In the genomic region with DNA sequence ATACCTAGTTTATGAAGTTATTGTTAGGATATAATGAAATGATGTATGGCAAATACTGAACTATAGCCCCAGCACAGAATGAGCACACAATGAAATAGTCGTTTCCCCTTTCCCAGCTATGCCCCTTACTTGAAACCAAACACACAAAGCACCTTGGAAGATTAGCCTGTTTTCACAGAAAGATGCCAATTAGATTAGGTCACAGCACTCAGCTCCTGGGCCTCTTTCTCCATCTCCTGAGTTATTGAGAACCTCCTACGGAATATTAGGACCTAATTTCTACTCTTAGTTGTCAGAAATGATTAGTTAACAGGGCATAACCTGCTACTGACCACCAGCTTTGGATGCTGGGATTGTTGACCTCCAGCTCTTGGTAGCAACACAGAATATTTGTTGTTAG, we compare ENCODE assay signal across 17 cellular contexts.
A peak's percentile ranks its signal among the peaks of the same experiment; 100 is the strongest.
DNase-seq lines count a peak whose midpoint lies in the region; ATAC-seq and TF ChIP-seq lines count a peak whose summit lies in the region.
"Had no signal": no experiment of that assay in that cellular context is flagged by ENCODE, and none has a peak within 500 bp of the region (broad histone marks: within the 10 kb centered on the region; RNA-seq: fewer than 3 reads in every experiment).

No MANE protein-coding gene starts in this region.

- H3K36me3 ChIP-seq in GM23248 (ENCODE audit: low read depth) = no peaks in the 10 kb centered on the region
- H3K36me3 ChIP-seq in mesenchymal stem cell (ENCODE audit: control insufficient read depth in 1 of 2, insufficient read depth in 2 of 2, low read depth in 1 of 2, low read length in 2 of 2) = no peaks in the 10 kb centered on the region
- H3K36me3 ChIP-seq in thyroid gland = no peaks in the 10 kb centered on the region
- H3K36me3 ChIP-seq: adrenal gland had no signal

- H3K4me3 ChIP-seq in GM23248 (no peak overlapping the region), mesenchymal stem cell (ENCODE audit: insufficient read depth in 1 of 2, low read depth in 1 of 2, low read length in 2 of 2) (no peak overlapping the region), thyroid gland (replicated peaks in 1 of 3) (no peak overlapping the region)
- H3K4me3 ChIP-seq: adrenal gland had no signal

- H3K9ac ChIP-seq in GM23248 = peak overlapping the region; percentile 31; the same call in 1 of the 2 replicates
- H3K9ac ChIP-seq in mesenchymal stem cell (ENCODE audit: low read length) = peak overlapping the region; percentile 51

- H3K14ac ChIP-seq in mesenchymal stem cell (ENCODE audit: low read length in 2 of 2) = no peak overlapping the region

- H2AK5ac ChIP-seq in mesenchymal stem cell (ENCODE audit: low read length, severe bottlenecking) = peak overlapping the region; percentile 26

- 54 to 65% methylated on average over 2 of the region's 2 CpGs for WGBS in GM23248 (ENCODE audit: low coverage in 1 of 2, low lambda C conversion rate in 2 of 2, missing lambda C conversion rate in 2 of 2), 2 experiments
- WGBS in mesenchymal stem cell = 40% methylated on average over 2 of the region's 2 CpGs
- WGBS in thyroid gland, 2 donors = 38 to 48% methylated on average over 2 of the region's 2 CpGs

- H4K8ac ChIP-seq in mesenchymal stem cell (ENCODE audit: low read length) = no peak overlapping the region

- no peak overlapping the region for H3K4me3 Mint-ChIP-seq in brain
- no peak overlapping the region for H3K4me3 Mint-ChIP-seq in activated CD4-positive, alpha-beta T cell treated with anti-CD3 and anti-CD28 coated beads for 36 hours
- H3K4me3 Mint-ChIP-seq: activated CD4-positive, alpha-beta T cell treated with anti-CD3 and anti-CD28 coated beads, Interleukin-2, amount 10 ng/mL, durations not matched to agents 7 days and 5 days; CD4-positive, alpha-beta memory T cell; effector memory CD8-positive, alpha-beta T cell; natural killer cell treated with Interleukin-12 subunit alpha and Interleukin-12 subunit beta and Interleukin-15 and Interleukin-18, amount 100 ng/mL, for 72 hours had no signal

- H2AFZ ChIP-seq in GM23248 (no peak overlapping the region; the same call in 1 of the 2 replicates), mesenchymal stem cell (ENCODE audit: low read depth, low read length) (no peak overlapping the region)

- no peaks in the 10 kb centered on the region for H3K9me3 ChIP-seq in GM23248 (ENCODE audit: low read depth)
- no peaks in the 10 kb centered on the region for H3K9me3 ChIP-seq in mesenchymal stem cell (ENCODE audit: control insufficient read depth, low read length)
- no peaks in the 10 kb centered on the region for H3K9me3 ChIP-seq in thyroid gland
- H3K9me3 ChIP-seq: adrenal gland had no signal

- H2BK120ac ChIP-seq in mesenchymal stem cell (ENCODE audit: low read depth, low read length) = no peak overlapping the region

- H3K4me2 ChIP-seq in GM23248 (ENCODE audit: unreplicated experiment) (peak overlapping the region; percentile 59), mesenchymal stem cell (ENCODE audit: low read length, poor library complexity, severe bottlenecking) (no peak overlapping the region)

- H3F3A ChIP-seq in GM23248 (ENCODE audit: insufficient read depth) = peaks cover 35% of the 10 kb centered on the region

- no peaks in the 10 kb centered on the region for H3K79me2 ChIP-seq in GM23248 (ENCODE audit: insufficient read depth)

- H3K18ac ChIP-seq in mesenchymal stem cell (ENCODE audit: low read depth in 1 of 2, low read length in 2 of 2) = peak overlapping the region in 1 of 2 experiments; percentile 44

- H4K20me1 ChIP-seq in GM23248 (ENCODE audit: insufficient read depth) = no peaks in the 10 kb centered on the region

- no peak overlapping the region for H2BK5ac ChIP-seq in mesenchymal stem cell (ENCODE audit: low read depth, low read length, poor library complexity, severe bottlenecking)

- no peak overlapping the region for H4K91ac ChIP-seq in mesenchymal stem cell (ENCODE audit: low read length)

- TF ChIP-seq POLR2A in thyroid gland (IDR thresholded peaks at IDR 0.05) = no peak

- peaks cover 47% of the 10 kb centered on the region for H3K4me1 ChIP-seq in GM23248 (ENCODE audit: insufficient read depth)
- H3K4me1 ChIP-seq in mesenchymal stem cell (ENCODE audit: control insufficient read depth, insufficient read depth, low read depth, low read length) = peaks cover 17% of the 10 kb centered on the region
- H3K4me1 ChIP-seq in thyroid gland = peaks cover 18 to 46% of the 10 kb centered on the region in 2 donors

- TF ChIP-seq CTCF in brain (conservative IDR thresholded peaks at IDR 0.05) (no peak), thyroid gland (IDR thresholded peaks at IDR 0.05) (no peak)

- no peak for ATAC-seq in GM18867 (IDR thresholded peaks at IDR 0.05; ENCODE audit: unreplicated experiment)
- no peak for ATAC-seq in activated CD4-positive, alpha-beta T cell treated with anti-CD3 and anti-CD28 coated beads for 36 hours
- ATAC-seq: effector memory CD8-positive, alpha-beta T cell; natural killer cell treated with Interleukin-12 subunit alpha and Interleukin-12 subunit beta and Interleukin-15 and Interleukin-18, amount 100 ng/mL, for 72 hours had no signal

- in situ Hi-C loops in GM23248 (cut with MboI) = no loop called here

- H2BK12ac ChIP-seq in mesenchymal stem cell (ENCODE audit: low read length in 2 of 2) = no peak overlapping the region

- DNase-seq in GM23248 (peak; percentile 53), mesenchymal stem cell (peak; percentile 33), thyroid gland (no peak), NCI-H345 (lab: John Stamatoyannopoulos, UW) (no peak), NCI-H1092 (lab: John Stamatoyannopoulos, UW) (no peak)
- DNase-seq in activated CD4-positive, alpha-beta T cell treated with anti-CD3 and anti-CD28 coated beads for 36 hours = no peak
- DNase-seq: activated CD4-positive, alpha-beta T cell treated with anti-CD3 and anti-CD28 coated beads, Interleukin-2, amount 10 ng/mL, durations not matched to agents 7 days and 5 days; activated effector memory CD4-positive, alpha-beta T cell treated with Interleukin-2 at 50 U/mL for 16 hours; adrenal gland; CD4-positive, alpha-beta memory T cell; cerebellar nuclear complex; effector memory CD8-positive, alpha-beta T cell; NCI-H524 treated with DMSO at 0.1 percent for 48 hours; stimulated activated CD4-positive, alpha-beta T cell treated with anti-CD3 and anti-CD28 coated beads, Interleukin-4, amount 100 ng/mL, for 24 hours had no signal

- H3K79me1 ChIP-seq in mesenchymal stem cell (replicated peaks; ENCODE audit: low read length, poor library complexity, severe bottlenecking) = no peaks in the 10 kb centered on the region

- no peaks in the 10 kb centered on the region for H3K9me2 ChIP-seq in GM23248 (ENCODE audit: insufficient read depth)

- no peaks in the 10 kb centered on the region for H3K9me3 Mint-ChIP-seq in brain
- no peaks in the 10 kb centered on the region for H3K9me3 Mint-ChIP-seq in activated CD4-positive, alpha-beta T cell treated with anti-CD3 and anti-CD28 coated beads for 36 hours (ENCODE audit: low read depth)
- H3K9me3 Mint-ChIP-seq: activated CD4-positive, alpha-beta T cell treated with anti-CD3 and anti-CD28 coated beads, Interleukin-2, amount 10 ng/mL, durations not matched to agents 7 days and 5 days; CD4-positive, alpha-beta memory T cell; effector memory CD8-positive, alpha-beta T cell; natural killer cell treated with Interleukin-12 subunit alpha and Interleukin-12 subunit beta and Interleukin-15 and Interleukin-18, amount 100 ng/mL, for 72 hours had no signal

- no peak overlapping the region for H3K23ac ChIP-seq in mesenchymal stem cell (ENCODE audit: low read length in 2 of 2)

- POLR2A ChIA-PET in activated CD4-positive, alpha-beta T cell treated with anti-CD3 and anti-CD28 coated beads for 36 hours (lab: Charles Lee) = no interaction called here

- H3K27me3 ChIP-seq in GM23248 (replicated peaks; ENCODE audit: insufficient read depth) = no peaks in the 10 kb centered on the region
- H3K27me3 ChIP-seq in mesenchymal stem cell (ENCODE audit: control insufficient read depth in 1 of 2, insufficient read depth in 1 of 2, low read length in 2 of 2) = no peaks in the 10 kb centered on the region
- H3K27me3 ChIP-seq in thyroid gland = no peaks in the 10 kb centered on the region
- H3K27me3 ChIP-seq: adrenal gland had no signal

- CTCF ChIA-PET in activated CD4-positive, alpha-beta T cell treated with anti-CD3 and anti-CD28 coated beads for 36 hours (lab: Charles Lee) = no interaction called here

- H3K27ac ChIP-seq in GM23248 (peak overlapping the region; percentile 79), mesenchymal stem cell (ENCODE audit: low read length, poor library complexity, severe bottlenecking) (peak overlapping the region; percentile 84), thyroid gland (peak overlapping the region; percentile 9 to 48 (median 20))

- intact Hi-C loops in thyroid gland (cut with DNase I) = no loop called here
- intact Hi-C loops in activated CD4-positive, alpha-beta T cell treated with anti-CD3 and anti-CD28 coated beads for 36 hours (cut with DNase I, micrococcal nuclease) = no loop called here

- peak overlapping the region in 3 of 5 experiments; percentile 57 to 69 (median 65) for H3K27ac Mint-ChIP-seq in brain
- H3K27ac Mint-ChIP-seq in activated CD4-positive, alpha-beta T cell treated with anti-CD3 and anti-CD28 coated beads for 36 hours = no peak overlapping the region
- H3K27ac Mint-ChIP-seq: activated CD4-positive, alpha-beta T cell treated with anti-CD3 and anti-CD28 coated beads, Interleukin-2, amount 10 ng/mL, durations not matched to agents 7 days and 5 days; CD4-positive, alpha-beta memory T cell; effector memory CD8-positive, alpha-beta T cell; natural killer cell treated with Interleukin-12 subunit alpha and Interleukin-12 subunit beta and Interleukin-15 and Interleukin-18, amount 100 ng/mL, for 72 hours had no signal

- H3K4ac ChIP-seq in mesenchymal stem cell (ENCODE audit: low read depth in 1 of 2, low read length in 2 of 2) = no peak overlapping the region

- H3K36me3 Mint-ChIP-seq in brain = peaks cover 6% of the 10 kb centered on the region
- H3K36me3 Mint-ChIP-seq in activated CD4-positive, alpha-beta T cell treated with anti-CD3 and anti-CD28 coated beads for 36 hours (ENCODE audit: low read depth) = no peaks in the 10 kb centered on the region
- H3K36me3 Mint-ChIP-seq: CD4-positive, alpha-beta memory T cell; natural killer cell treated with Interleukin-12 subunit alpha and Interleukin-12 subunit beta and Interleukin-15 and Interleukin-18, amount 100 ng/mL, for 72 hours had no signal

- no peak overlapping the region for H2BK15ac ChIP-seq in mesenchymal stem cell (ENCODE audit: low read depth, poor library complexity, severe bottlenecking)

- H3K27me3 Mint-ChIP-seq in brain = no peaks in the 10 kb centered on the region
- peaks cover 6% of the 10 kb centered on the region for H3K27me3 Mint-ChIP-seq in activated CD4-positive, alpha-beta T cell treated with anti-CD3 and anti-CD28 coated beads for 36 hours
- H3K27me3 Mint-ChIP-seq: CD4-positive, alpha-beta memory T cell had no signal

- H3K4me1 Mint-ChIP-seq in brain = peaks cover 57% of the 10 kb centered on the region
- H3K4me1 Mint-ChIP-seq in activated CD4-positive, alpha-beta T cell treated with anti-CD3 and anti-CD28 coated beads for 36 hours = no peaks in the 10 kb centered on the region
- H3K4me1 Mint-ChIP-seq: activated CD4-positive, alpha-beta T cell treated with anti-CD3 and anti-CD28 coated beads, Interleukin-2, amount 10 ng/mL, durations not matched to agents 7 days and 5 days; CD4-positive, alpha-beta memory T cell had no signal

Comparison
In these comparisons a context has a peak if more than half of its experiments do, and no peak if none do; other contexts are left out.
1. DNase-seq: peak in GM23248 (single experiment) and mesenchymal stem cell (single experiment); none in thyroid gland (0 of 2), NCI-H345 (single experiment), activated CD4-positive, alpha-beta T cell treated with anti-CD3 and anti-CD28 coated beads for 36 hours (single experiment) and NCI-H1092 (single experiment).
2. H3K27ac ChIP-seq: peak in every context shown above with its lines; median percentile 84 in mesenchymal stem cell; 79 in GM23248; 20 in thyroid gland.